ENCODE assay signal across 1 cellular context in genomic region chr11:11451501-11452005, GRCh38.
TF ChIP-seq lines count a peak whose summit lies in the region.

No MANE protein-coding gene starts in this region.

TF ChIP-seq in SK-N-SH, 30 proteins besides CTCF, POLR2A, EP300 and RAD21 (continued from another document):
- no peak for TF ChIP-seq PBX3 (IDR thresholded peaks at IDR 0.05)
